16 cellular contexts compared by ENCODE assay signal in genomic region chr20:21103582-21104465, GRCh38. TPM values are rescaled to one million over a fixed set of nuclear protein-coding genes. Genes with fewer than 3 reads are reported as not detected.
DNase-seq lines count a peak whose midpoint lies in the region; ATAC-seq and TF ChIP-seq lines count a peak whose summit lies in the region.
"Had no signal": no experiment of that assay in that cellular context is flagged by ENCODE, and none has a peak within 500 bp of the region (broad histone marks: within the 10 kb centered on the region; RNA-seq: fewer than 3 reads in every experiment).

No MANE protein-coding gene starts in this region.

- H3K9me3 Mint-ChIP-seq in T-helper 2 cell treated with Interferon-gamma antibody and Interleukin-4, amounts not matched to agents 5 μg/mL and 100 μg/mL, for 36 hours = no peaks in the 10 kb centered on the region
- no peaks in the 10 kb centered on the region for H3K9me3 Mint-ChIP-seq in effector memory CD8-positive, alpha-beta T cell
- H3K9me3 Mint-ChIP-seq in Caco-2 (ENCODE audit: unreplicated experiment) = no peaks in the 10 kb centered on the region

- no peak overlapping the region for H3K27ac Mint-ChIP-seq in T-helper 2 cell treated with Interferon-gamma antibody and Interleukin-4, amounts not matched to agents 5 μg/mL and 100 μg/mL, for 36 hours
- H3K27ac Mint-ChIP-seq in effector memory CD8-positive, alpha-beta T cell = no peak overlapping the region
- H3K27ac Mint-ChIP-seq in Caco-2 (ENCODE audit: unreplicated experiment) = no peak overlapping the region

- H3K36me3 ChIP-seq in HUES48 (ENCODE audit: control insufficient read depth, insufficient read depth, low read length) = no peaks in the 10 kb centered on the region
- H3K36me3 ChIP-seq in osteoblast (ENCODE audit: insufficient read depth, low read length) = no peaks in the 10 kb centered on the region
- no peaks in the 10 kb centered on the region for H3K36me3 ChIP-seq in MG63
- no peaks in the 10 kb centered on the region for H3K36me3 ChIP-seq in Caco-2 (ENCODE audit: control insufficient read depth, insufficient read depth, low read length)
- H3K36me3 ChIP-seq: thyroid gland had no signal

- H3K4me3 Mint-ChIP-seq in T-helper 2 cell treated with Interferon-gamma antibody and Interleukin-4, amounts not matched to agents 5 μg/mL and 100 μg/mL, for 36 hours = peak overlapping the region; percentile 76
- peak overlapping the region; percentile 95 for H3K4me3 Mint-ChIP-seq in effector memory CD8-positive, alpha-beta T cell
- no peak overlapping the region for H3K4me3 Mint-ChIP-seq in Caco-2 (ENCODE audit: unreplicated experiment)

- H3K27ac ChIP-seq in HUES48 (ENCODE audit: low read depth, low read length) = no peak overlapping the region
- H3K27ac ChIP-seq in osteoblast (ENCODE audit: low read depth, low read length) = no peak overlapping the region
- H3K27ac ChIP-seq: hepatocyte, KMS-11, thyroid gland had no signal

- TF ChIP-seq CTCF in osteoblast (IDR thresholded peaks at IDR 0.05; ENCODE audit: extremely low read depth, low read depth, low read length) = no peak
- no peak for TF ChIP-seq CTCF in Caco-2 (IDR thresholded peaks at IDR 0.05; ENCODE audit: insufficient read depth in 1 of 2, low read depth in 1 of 2, low read length in 1 of 2, severe bottlenecking in 1 of 2, unreplicated experiment in 1 of 2)

- peaks cover 99% of the 10 kb centered on the region for H3K27me3 ChIP-seq in HUES48 (ENCODE audit: control insufficient read depth, insufficient read depth, low read length)
- H3K27me3 ChIP-seq in osteoblast (ENCODE audit: insufficient read depth, low read length) = peaks cover 95% of the 10 kb centered on the region
- H3K27me3 ChIP-seq in MG63 = peaks cover 16% of the 10 kb centered on the region
- H3K27me3 ChIP-seq in Caco-2 (replicated peaks; ENCODE audit: control insufficient read depth, insufficient read depth, low read length) = no peaks in the 10 kb centered on the region

- H3K4me1 ChIP-seq in HUES48 (ENCODE audit: control insufficient read depth, insufficient read depth, low read length) = peaks cover 54% of the 10 kb centered on the region
- peaks cover 4% of the 10 kb centered on the region for H3K4me1 ChIP-seq in osteoblast (ENCODE audit: insufficient read depth, low read length)
- no peaks in the 10 kb centered on the region; the same call in 1 of the 2 replicates for H3K4me1 ChIP-seq in Caco-2

- no peaks in the 10 kb centered on the region for H4K20me1 ChIP-seq in osteoblast (ENCODE audit: insufficient read depth, low read length)

- no TSS peak for BruUV-seq in Caco-2 (replicated peaks; lab: Mats Ljungman, UMichigan)

- ATAC-seq in effector memory CD8-positive, alpha-beta T cell (replicated peaks) = no peak

- H3K79me2 ChIP-seq in osteoblast (ENCODE audit: insufficient read depth, low read length) = no peaks in the 10 kb centered on the region
- H3K79me2 ChIP-seq: hepatocyte had no signal

- DNase-seq in T-helper 2 cell treated with Interferon-gamma antibody and Interleukin-4, amounts not matched to agents 5 μg/mL and 100 μg/mL, for 36 hours (ENCODE audit: low spot score) = no peak
- DNase-seq in T-helper 2 cell (no peak), osteoblast (ENCODE audit: insufficient read length, low spot score, missing footprints) (peak; percentile 63), NCI-H1105 (lab: John Stamatoyannopoulos, UW) (no peak), MG63 (no peak), Caco-2 (no peak)
- no peak for DNase-seq in effector memory CD8-positive, alpha-beta T cell
- DNase-seq: central memory CD4-positive, alpha-beta T cell; NCI-H1694; NCI-H526; thyroid gland had no signal

- H3K4me3 ChIP-seq in HUES48 (ENCODE audit: low read depth, low read length) (peak overlapping the region; percentile 70), osteoblast (ENCODE audit: insufficient read depth, low read length) (no peak overlapping the region), MG63 (no peak overlapping the region), Caco-2 (ENCODE audit: low read depth, low read length) (no peak overlapping the region)
- H3K4me3 ChIP-seq: hepatocyte, lung had no signal

- POLR2A ChIA-PET in Caco-2 (lab: Charles Lee) = no interaction called here

- H3K4me2 ChIP-seq in osteoblast (ENCODE audit: insufficient read depth, low read length) = no peak overlapping the region
- H3K4me2 ChIP-seq: KMS-11 had no signal

- H3K9me3 ChIP-seq in HUES48 (ENCODE audit: control insufficient read depth, insufficient read depth, low read length) = no peaks in the 10 kb centered on the region
- no peaks in the 10 kb centered on the region for H3K9me3 ChIP-seq in osteoblast (ENCODE audit: low read depth, low read length)
- H3K9me3 ChIP-seq in MG63 = no peaks in the 10 kb centered on the region
- no peaks in the 10 kb centered on the region for H3K9me3 ChIP-seq in Caco-2
- H3K9me3 ChIP-seq: thyroid gland had no signal

- CTCF ChIA-PET in Caco-2 (lab: Charles Lee) = interaction anchor here (1.1 kb wide), 1 partner anchor 239 kb away, joined by 3 read pairs; no protein-coding TSS in a partner anchor

- peaks cover 2% of the 10 kb centered on the region for H3K36me3 Mint-ChIP-seq in T-helper 2 cell treated with Interferon-gamma antibody and Interleukin-4, amounts not matched to agents 5 μg/mL and 100 μg/mL, for 36 hours (ENCODE audit: low read depth)
- H3K36me3 Mint-ChIP-seq in effector memory CD8-positive, alpha-beta T cell (ENCODE audit: insufficient read depth) = peaks cover 28% of the 10 kb centered on the region
- peaks cover 13% of the 10 kb centered on the region for H3K36me3 Mint-ChIP-seq in Caco-2 (ENCODE audit: insufficient read depth, unreplicated experiment)

- H2AFZ ChIP-seq in osteoblast (ENCODE audit: low read length) = no peak overlapping the region

- intact Hi-C loops in Caco-2 (cut with micrococcal nuclease; ENCODE audit: unreplicated experiment) = no loop called here

- no peak overlapping the region for H3K9ac ChIP-seq in HUES48 (ENCODE audit: low read depth, low read length)
- H3K9ac ChIP-seq: KMS-11 had no signal

- H3K4me1 Mint-ChIP-seq in T-helper 2 cell treated with Interferon-gamma antibody and Interleukin-4, amounts not matched to agents 5 μg/mL and 100 μg/mL, for 36 hours (ENCODE audit: low read depth) = peaks cover 33% of the 10 kb centered on the region
- H3K4me1 Mint-ChIP-seq in effector memory CD8-positive, alpha-beta T cell (ENCODE audit: low read depth in 2 of 2) = peaks cover 28 to 40% of the 10 kb centered on the region in 2 donors
- peaks cover under 1% of the 10 kb centered on the region for H3K4me1 Mint-ChIP-seq in Caco-2 (ENCODE audit: low read depth, unreplicated experiment)

- H3K27me3 Mint-ChIP-seq in T-helper 2 cell treated with Interferon-gamma antibody and Interleukin-4, amounts not matched to agents 5 μg/mL and 100 μg/mL, for 36 hours (ENCODE audit: low read depth) = peaks cover 85% of the 10 kb centered on the region
- H3K27me3 Mint-ChIP-seq in effector memory CD8-positive, alpha-beta T cell = peaks cover 37 to 79% of the 10 kb centered on the region in 2 donors
- no peaks in the 10 kb centered on the region for H3K27me3 Mint-ChIP-seq in Caco-2 (ENCODE audit: insufficient read depth, unreplicated experiment)

RNA-seq across cellular contexts. Expression of gene LINC00237, which starts 2.3 kb away (rescaled TPM):
- total RNA-seq in osteoblast (not detected in 2 replicates), Caco-2 (2022) (1.5 and 1.8 TPM in 2 replicates)
- not detected in 2 replicates for total RNA-seq in MG63 (2014; rRNA removed; shearing (Covaris generic); ENCODE audit: low replicate concordance)
- total RNA-seq: hepatocyte, lung, omental fat pad had no signal

RNA-seq across cellular contexts. Expression of gene KIZ, which starts 22.1 kb away (rescaled TPM):
- total RNA-seq in osteoblast (40.1 and 40.5 TPM in 2 replicates), Caco-2 (2022) (21.0 and 31.8 TPM in 2 replicates)
- 4.8 and 11.2 TPM in 2 replicates for total RNA-seq in MG63 (2014; rRNA removed; shearing (Covaris generic); ENCODE audit: low replicate concordance)
